ENCODE assay signal across 27 cellular contexts in the genomic region with DNA sequence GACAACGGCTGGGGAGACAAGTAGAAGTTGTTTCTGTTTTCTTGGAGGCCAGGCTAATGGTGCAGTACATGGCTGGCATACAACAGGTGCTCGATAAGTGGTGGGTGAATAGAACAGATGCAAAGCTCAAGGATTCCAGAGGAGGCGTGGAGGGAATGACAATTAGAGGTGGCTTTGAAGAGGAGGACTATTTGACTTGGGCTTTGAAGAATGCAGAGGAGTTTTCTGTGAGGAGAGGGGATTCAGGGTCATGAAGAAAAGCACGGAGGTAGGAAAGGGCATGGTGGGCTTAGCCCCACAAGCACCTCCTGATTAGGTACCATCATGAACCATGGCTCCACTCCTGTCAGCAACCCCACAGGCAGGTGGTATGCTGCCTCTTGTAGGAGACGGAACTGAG.
"Had no signal": no experiment of that assay in that cellular context is flagged by ENCODE, and none has a peak within 500 bp of the region (broad histone marks: within the 10 kb centered on the region; RNA-seq: fewer than 3 reads in every experiment).

No MANE protein-coding gene starts in this region.

- H3K36me3 Mint-ChIP-seq: natural killer cell treated with Interleukin-12 subunit alpha and Interleukin-12 subunit beta and Interleukin-15 and Interleukin-18, amount 100 ng/mL, for 72 hours had no signal

- H3K27ac ChIP-seq: colonic mucosa, esophagus muscularis mucosa, foreskin keratinocyte, gastroesophageal sphincter, heart right ventricle, left lung, ovary, psoas muscle, sigmoid colon, skin epidermis, spleen, thoracic aorta, transverse colon, vagina had no signal

- H3K27ac Mint-ChIP-seq: dendritic cell treated with granulocyte-macrophage colony-stimulating factor and Interleukin-4, amounts not matched to agents 40 ng/mL and 50 ng/mL, for 4 days; endodermal cell; natural killer cell treated with Interleukin-12 subunit alpha and Interleukin-12 subunit beta and Interleukin-15 and Interleukin-18, amount 100 ng/mL, for 72 hours; stimulated activated naive B cell treated with anti-CD40 and anti-IgM and Interleukin-4, amounts not matched to agents 10 μg/mL and 1 μg/mL and 100 μg/mL, for 72 hours; stimulated activated naive CD8-positive, alpha-beta T cell treated with anti-CD3 and anti-CD28 coated beads, Interleukin-15, Interleukin-2, amounts not matched to agents 100 ng/mL and 50 ng/mL, for 24 hours had no signal

- H3K9me3 Mint-ChIP-seq: dendritic cell treated with granulocyte-macrophage colony-stimulating factor and Interleukin-4, amounts not matched to agents 40 ng/mL and 50 ng/mL, for 4 days; endodermal cell; naive B cell; natural killer cell treated with Interleukin-12 subunit alpha and Interleukin-12 subunit beta and Interleukin-15 and Interleukin-18, amount 100 ng/mL, for 72 hours; stimulated activated naive B cell treated with anti-CD40 and anti-IgM and Interleukin-4, amounts not matched to agents 10 μg/mL and 1 μg/mL and 100 μg/mL, for 72 hours; stimulated activated naive CD8-positive, alpha-beta T cell treated with anti-CD3 and anti-CD28 coated beads, Interleukin-15, Interleukin-2, amounts not matched to agents 100 ng/mL and 50 ng/mL, for 24 hours had no signal

- H3K27me3 ChIP-seq: colonic mucosa, esophagus muscularis mucosa, foreskin keratinocyte, gastroesophageal sphincter, heart right ventricle, left lung, ovary, sigmoid colon, spleen, transverse colon, vagina had no signal

- H3K4me1 Mint-ChIP-seq: stimulated activated naive B cell treated with anti-CD40 and anti-IgM and Interleukin-4, amounts not matched to agents 10 μg/mL and 1 μg/mL and 100 μg/mL, for 72 hours had no signal

- H3K4me3 ChIP-seq: colonic mucosa, esophagus muscularis mucosa, gastroesophageal sphincter, heart right ventricle, left lung, ovary, psoas muscle, sigmoid colon, skin epidermis, spleen, thoracic aorta, transverse colon, vagina had no signal

- H3K9me3 ChIP-seq: colonic mucosa, esophagus muscularis mucosa, gastroesophageal sphincter, heart right ventricle, left lung, ovary, psoas muscle, sigmoid colon, spleen, thoracic aorta, transverse colon, vagina had no signal

- H3K27me3 Mint-ChIP-seq: dendritic cell treated with granulocyte-macrophage colony-stimulating factor and Interleukin-4, amounts not matched to agents 40 ng/mL and 50 ng/mL, for 4 days; naive B cell; natural killer cell treated with Interleukin-12 subunit alpha and Interleukin-12 subunit beta and Interleukin-15 and Interleukin-18, amount 100 ng/mL, for 72 hours; stimulated activated naive B cell treated with anti-CD40 and anti-IgM and Interleukin-4, amounts not matched to agents 10 μg/mL and 1 μg/mL and 100 μg/mL, for 72 hours; stimulated activated naive CD8-positive, alpha-beta T cell treated with anti-CD3 and anti-CD28 coated beads, Interleukin-15, Interleukin-2, amounts not matched to agents 100 ng/mL and 50 ng/mL, for 24 hours had no signal

- H3K4me1 ChIP-seq: colonic mucosa, esophagus muscularis mucosa, foreskin keratinocyte, gastroesophageal sphincter, heart right ventricle, left lung, psoas muscle, sigmoid colon, spleen, transverse colon, vagina had no signal

- H3K36me3 ChIP-seq: colonic mucosa, ovary, thoracic aorta, transverse colon, vagina had no signal

- ATAC-seq: foreskin keratinocyte; gastroesophageal sphincter; heart right ventricle; left cardiac atrium; left lung; natural killer cell treated with Interleukin-12 subunit alpha and Interleukin-12 subunit beta and Interleukin-15 and Interleukin-18, amount 100 ng/mL, for 72 hours; psoas muscle; right cardiac atrium; stimulated activated naive B cell treated with anti-CD40 and anti-IgM and Interleukin-4, amounts not matched to agents 10 μg/mL and 1 μg/mL and 100 μg/mL, for 72 hours had no signal

- DNase-seq: colonic mucosa; effector CD8-positive, alpha-beta T cell; endodermal cell; foreskin keratinocyte; heart right ventricle; hippocampal formation; left cardiac atrium; left lung; mesendoderm; naive B cell; ovary; posterior cingulate gyrus; psoas muscle; right cardiac atrium; sigmoid colon; spleen; stimulated activated CD4-positive, alpha-beta T cell treated with anti-CD3 and anti-CD28 coated beads, Interleukin-4, amount 100 ng/mL, for 4 hours; stimulated activated naive B cell treated with anti-CD40 and anti-IgM and Interleukin-4, amounts not matched to agents 10 μg/mL and 1 μg/mL and 100 μg/mL, for 72 hours; transverse colon had no signal

- H3K4me3 Mint-ChIP-seq: dendritic cell treated with granulocyte-macrophage colony-stimulating factor and Interleukin-4, amounts not matched to agents 40 ng/mL and 50 ng/mL, for 4 days; endodermal cell; naive B cell; natural killer cell treated with Interleukin-12 subunit alpha and Interleukin-12 subunit beta and Interleukin-15 and Interleukin-18, amount 100 ng/mL, for 72 hours; stimulated activated naive B cell treated with anti-CD40 and anti-IgM and Interleukin-4, amounts not matched to agents 10 μg/mL and 1 μg/mL and 100 μg/mL, for 72 hours; stimulated activated naive CD8-positive, alpha-beta T cell treated with anti-CD3 and anti-CD28 coated beads, Interleukin-15, Interleukin-2, amounts not matched to agents 100 ng/mL and 50 ng/mL, for 24 hours had no signal
